ENCODE assay signal across 9 cellular contexts in the genomic region with DNA sequence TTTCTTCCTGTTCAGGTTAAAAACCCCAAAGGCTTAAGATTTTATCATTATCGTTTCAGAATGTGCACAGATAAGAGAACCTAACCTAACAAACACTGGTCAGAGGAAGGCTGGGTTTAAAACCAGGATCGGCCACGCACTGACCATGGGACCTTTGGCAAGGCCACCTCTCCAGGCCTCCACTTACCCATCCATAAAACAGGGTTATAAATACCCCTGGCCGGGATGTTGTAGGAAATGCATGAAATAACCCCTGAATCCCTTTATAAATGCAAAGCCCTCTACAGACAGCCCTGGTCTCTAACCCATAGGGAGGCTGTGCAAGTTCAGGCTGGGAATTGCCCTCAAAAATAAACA. TPM values are rescaled to one million over a fixed set of nuclear protein-coding genes. Genes with fewer than 3 reads are reported as not detected.
DNase-seq lines count a peak whose midpoint lies in the region; ATAC-seq and TF ChIP-seq lines count a peak whose summit lies in the region.
"Had no signal": no experiment of that assay in that cellular context is flagged by ENCODE, and none has a peak within 500 bp of the region (broad histone marks: within the 10 kb centered on the region; RNA-seq: fewer than 3 reads in every experiment).

No MANE protein-coding gene starts in this region.

- no peaks in the 10 kb centered on the region for H3K9me3 ChIP-seq in tibial artery

- DNase-seq in activated CD4-positive, alpha-beta T cell treated with anti-CD3 and anti-CD28 coated beads for 36 hours = no peak
- no peak for DNase-seq in activated CD4-positive, alpha-beta T cell treated with anti-CD3 and anti-CD28 coated beads, Interleukin-2, amount 50 U/mL, for 48 hours
- DNase-seq in cardiac fibroblast (ENCODE audit: low read depth in 2 of 2) (no peak), mesendoderm (no peak), tibial artery (peak; percentile 21 to 60), OCI-M1 (lab: John Stamatoyannopoulos, UW) (no peak)
- DNase-seq: NK-92 treated with Interleukin-12 subunit alpha and Interleukin-12 subunit beta, amount 100 ng/mL, for 24 hours had no signal

- no peak overlapping the region for H2AK5ac ChIP-seq in mesendoderm (ENCODE audit: low read length)

- no peak overlapping the region for H3K4me2 ChIP-seq in mesendoderm (ENCODE audit: low read length)

- CTCF ChIA-PET in activated CD4-positive, alpha-beta T cell treated with anti-CD3 and anti-CD28 coated beads for 36 hours (lab: Charles Lee) = interaction anchor here (1.4 to 2.0 kb wide), 2 partner anchors 35 to 45 kb away, joined by 3 to 11 read pairs; no protein-coding TSS in a partner anchor

- H3K4me1 ChIP-seq in mesendoderm (ENCODE audit: control insufficient read depth, low read depth, low read length) (peaks cover 15% of the 10 kb centered on the region), tibial artery (peaks cover 11 to 84% (median 67%) of the 10 kb centered on the region in 4 donors)

- H4K8ac ChIP-seq in mesendoderm (ENCODE audit: low read depth, low read length) = no peak overlapping the region

- no peak overlapping the region for H4K5ac ChIP-seq in mesendoderm (ENCODE audit: low read length)

- no peak overlapping the region for H2BK120ac ChIP-seq in mesendoderm (ENCODE audit: low read depth, low read length)

- H3K27me3 ChIP-seq in mesendoderm (ENCODE audit: insufficient read depth, low read length, poor library complexity) (no peaks in the 10 kb centered on the region), tibial artery (no peaks in the 10 kb centered on the region)

- H3K56ac ChIP-seq in mesendoderm (ENCODE audit: low read length) = no peak overlapping the region

- peaks cover 9% of the 10 kb centered on the region for H3K4me1 Mint-ChIP-seq in activated CD4-positive, alpha-beta T cell treated with anti-CD3 and anti-CD28 coated beads for 36 hours

- POLR2A ChIA-PET in activated CD4-positive, alpha-beta T cell treated with anti-CD3 and anti-CD28 coated beads for 36 hours (lab: Charles Lee) = no interaction called here

- no peak for TF ChIP-seq CTCF in cardiac fibroblast (IDR thresholded peaks at IDR 0.05; ENCODE audit: low read depth, low read length)
- TF ChIP-seq CTCF in tibial artery (IDR thresholded peaks at IDR 0.05) = no peak

- H3K27me3 Mint-ChIP-seq in activated CD4-positive, alpha-beta T cell treated with anti-CD3 and anti-CD28 coated beads for 36 hours = no peaks in the 10 kb centered on the region

- WGBS in mesendoderm (ENCODE audit: extremely low coverage, insufficient coverage, low lambda C conversion rate) = no CpG with 5 or more reads among the region's 4 CpGs

- ATAC-seq in activated CD4-positive, alpha-beta T cell treated with anti-CD3 and anti-CD28 coated beads for 36 hours = no peak
- ATAC-seq in HG03457 (IDR thresholded peaks at IDR 0.05; ENCODE audit: unreplicated experiment) (no peak), HG03520 (IDR thresholded peaks at IDR 0.05; ENCODE audit: unreplicated experiment) (no peak)

- H3K27ac Mint-ChIP-seq in activated CD4-positive, alpha-beta T cell treated with anti-CD3 and anti-CD28 coated beads for 36 hours = peak overlapping the region; percentile 33

- no peak overlapping the region for H3K4ac ChIP-seq in mesendoderm (ENCODE audit: low read depth, low read length)

- no peaks in the 10 kb centered on the region for H3K36me3 Mint-ChIP-seq in activated CD4-positive, alpha-beta T cell treated with anti-CD3 and anti-CD28 coated beads for 36 hours (ENCODE audit: low read depth)

- H3K18ac ChIP-seq in mesendoderm (ENCODE audit: low read length) = peak overlapping the region; percentile 47

- H3K9me3 Mint-ChIP-seq in activated CD4-positive, alpha-beta T cell treated with anti-CD3 and anti-CD28 coated beads for 36 hours (ENCODE audit: low read depth) = no peaks in the 10 kb centered on the region

- no peak overlapping the region for H3K4me3 Mint-ChIP-seq in activated CD4-positive, alpha-beta T cell treated with anti-CD3 and anti-CD28 coated beads for 36 hours

- H3K27ac ChIP-seq in mesendoderm (ENCODE audit: low read depth, low read length) = no peak overlapping the region
- peak overlapping the region; percentile 90 to 96 for H3K27ac ChIP-seq in tibial artery

- no peak overlapping the region for H2BK15ac ChIP-seq in mesendoderm (replicated peaks; ENCODE audit: low read depth)

- no peaks in the 10 kb centered on the region for H3K79me1 ChIP-seq in mesendoderm (ENCODE audit: low read length)

- H3K36me3 ChIP-seq in mesendoderm (ENCODE audit: control insufficient read depth, insufficient read depth, low read length) = no peaks in the 10 kb centered on the region
- H3K36me3 ChIP-seq in tibial artery = peaks cover 7 to 23% (median 18%) of the 10 kb centered on the region in 3 donors

- peak overlapping the region; percentile 72 to 73 for H3K4me3 ChIP-seq in cardiac fibroblast (replicated peaks in 1 of 2; ENCODE audit: low read depth in 2 of 2, low read length in 2 of 2)
- no peak overlapping the region for H3K4me3 ChIP-seq in mesendoderm (ENCODE audit: low read length)
- H3K4me3 ChIP-seq in tibial artery = peak overlapping the region; percentile 72 to 85

- H3K23ac ChIP-seq in mesendoderm (ENCODE audit: low read length) = no peak overlapping the region

- intact Hi-C loops in activated CD4-positive, alpha-beta T cell treated with anti-CD3 and anti-CD28 coated beads for 36 hours (cut with DNase I, micrococcal nuclease) = no loop called here
- intact Hi-C loops in tibial artery (cut with DNase I; ENCODE audit: low total_unique reads) = loop anchor here (10.0 kb wide), 1 partner anchor 103 kb away; no protein-coding TSS in a partner anchor

- H2BK5ac ChIP-seq in mesendoderm (ENCODE audit: low read length) = no peak overlapping the region

- H3K79me2 ChIP-seq in mesendoderm (ENCODE audit: control insufficient read depth, insufficient read depth, low read length) = no peaks in the 10 kb centered on the region

- H3K9ac ChIP-seq in mesendoderm (ENCODE audit: low read length) = no peak overlapping the region

RNA-seq across cellular contexts. Expression of gene DEPP1, which starts 0.4 kb away (rescaled TPM):
- total RNA-seq in activated CD4-positive, alpha-beta T cell treated with anti-CD3 and anti-CD28 coated beads for 36 hours = under 1 TPM; 0.28 to 0.34 TPM
- 0.10 TPM for polyA plus RNA-seq in mesendoderm (2013, experiment 1 of 2)
- polyA plus RNA-seq in mesendoderm (2013, experiment 2 of 2) = 0.10 TPM

RNA-seq across cellular contexts. Expression of gene RASSF4, which starts 18.6 kb away (rescaled TPM):
- 1 to 10 TPM; 1.0 to 1.3 TPM for total RNA-seq in activated CD4-positive, alpha-beta T cell treated with anti-CD3 and anti-CD28 coated beads for 36 hours
- polyA plus RNA-seq in mesendoderm (2013, experiment 1 of 2) = 3.1 TPM
- polyA plus RNA-seq in mesendoderm (2013, experiment 2 of 2) = 3.9 TPM

RNA-seq across cellular contexts. Expression of gene ZNF22, which starts 22.5 kb away (rescaled TPM):
- 10 to 100 TPM; 18.8 to 21.6 TPM for total RNA-seq in activated CD4-positive, alpha-beta T cell treated with anti-CD3 and anti-CD28 coated beads for 36 hours
- 64.7 TPM for polyA plus RNA-seq in mesendoderm (2013, experiment 1 of 2)
- 63.5 TPM for polyA plus RNA-seq in mesendoderm (2013, experiment 2 of 2)

Comparison
In these comparisons a context has a peak if more than half of its experiments do, and no peak if none do; other contexts are left out.
1. DNase-seq: peak in tibial artery (2 of 2); none in activated CD4-positive, alpha-beta T cell treated with anti-CD3 and anti-CD28 coated beads for 36 hours (single experiment), activated CD4-positive, alpha-beta T cell treated with anti-CD3 and anti-CD28 coated beads, Interleukin-2, amount 50 U/mL, for 48 hours (0 of 2), cardiac fibroblast (0 of 2), mesendoderm (single experiment) and OCI-M1 (single experiment).